Comparison of ENCODE assay signal across 23 cellular contexts in the genomic region with DNA sequence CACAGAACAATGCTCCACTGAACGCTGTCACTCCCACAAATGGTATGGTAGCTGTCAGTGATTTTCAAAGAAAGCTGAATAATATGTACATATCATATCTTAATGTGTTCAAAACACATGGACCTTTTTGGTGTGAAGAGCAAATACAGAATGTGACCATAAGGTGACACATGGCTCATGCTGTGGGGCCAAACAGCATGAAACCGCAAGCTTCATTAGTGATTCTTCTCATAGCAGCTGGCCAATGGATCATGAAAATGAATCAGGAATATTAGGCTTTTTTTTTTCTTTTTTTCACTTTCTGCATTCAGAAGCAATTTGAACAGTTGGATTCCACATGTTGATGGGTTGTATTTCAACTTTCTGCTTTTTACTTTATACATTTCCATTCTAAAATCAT. TPM values are rescaled to one million over a fixed set of nuclear protein-coding genes. Genes with fewer than 3 reads are reported as not detected.
"Had no signal": no experiment of that assay in that cellular context is flagged by ENCODE, and none has a peak within 500 bp of the region (broad histone marks: within the 10 kb centered on the region; RNA-seq: fewer than 3 reads in every experiment).

No MANE protein-coding gene starts in this region.

- H3K4me1 Mint-ChIP-seq: activated CD4-positive, alpha-beta T cell treated with anti-CD3 and anti-CD28 coated beads for 36 hours; brain; memory B cell; naive B cell; stimulated activated naive CD8-positive, alpha-beta T cell treated with anti-CD3 and anti-CD28 coated beads, Interleukin-15, amount 100 ng/mL, for 72 hours had no signal

- H3K4me1 ChIP-seq: psoas muscle, right lobe of liver, vagina had no signal

- H3K27me3 ChIP-seq: ovary, right lobe of liver, vagina had no signal

- H3K9me3 Mint-ChIP-seq: brain had no signal

- H3K4me3 ChIP-seq: coronary artery, ovary, psoas muscle, right lobe of liver, smooth muscle cell, vagina had no signal

- H3K27ac ChIP-seq: coronary artery, ovary, psoas muscle, right lobe of liver, vagina had no signal

- H3K36me3 Mint-ChIP-seq: activated CD4-positive, alpha-beta memory T cell treated with anti-CD3 and anti-CD28 coated beads for 36 hours; brain; memory B cell; naive B cell had no signal

- H3K9me3 ChIP-seq: ovary, psoas muscle, right lobe of liver, vagina had no signal

- ATAC-seq: activated CD4-positive, alpha-beta T cell treated with anti-CD3 and anti-CD28 coated beads for 36 hours; psoas muscle; right lobe of liver; stimulated activated naive CD8-positive, alpha-beta T cell treated with anti-CD3 and anti-CD28 coated beads, Interleukin-15, amount 100 ng/mL, for 72 hours had no signal

- H3K36me3 ChIP-seq: ovary, right lobe of liver, vagina had no signal

- H3K27ac Mint-ChIP-seq: activated CD4-positive, alpha-beta memory T cell treated with anti-CD3 and anti-CD28 coated beads for 36 hours; activated CD4-positive, alpha-beta T cell treated with anti-CD3 and anti-CD28 coated beads for 36 hours; activated naive CD4-positive, alpha-beta T cell treated with anti-CD3 and anti-CD28 coated beads for 36 hours; activated T-helper 2 cell treated with anti-CD3 and anti-CD28 coated beads, Interferon-gamma antibody, Interleukin-2, Interleukin-4, amounts not matched to agents 10 μg/mL and 5 μg/mL and 100 μg/mL, durations not matched to agents 14 hours and 24 hours and 36 hours; brain; memory B cell; naive B cell; stimulated activated naive CD8-positive, alpha-beta T cell treated with anti-CD3 and anti-CD28 coated beads, Interleukin-15, amount 100 ng/mL, for 72 hours; T-helper 2 cell treated with Interferon-gamma antibody and Interleukin-4, amounts not matched to agents 5 μg/mL and 100 μg/mL, for 36 hours had no signal

- DNase-seq: activated CD4-positive, alpha-beta memory T cell treated with anti-CD3 and anti-CD28 coated beads for 36 hours; activated CD4-positive, alpha-beta T cell treated with anti-CD3 and anti-CD28 coated beads for 36 hours; activated naive CD4-positive, alpha-beta T cell treated with anti-CD3 and anti-CD28 coated beads for 36 hours; activated T-cell treated with anti-CD3 and anti-CD28 coated beads, Interleukin-2, amount 50 U/mL, for 1 hour; central memory CD4-positive, alpha-beta T cell; foreskin melanocyte; naive B cell; ovary; psoas muscle; right lobe of liver; stimulated activated CD4-positive, alpha-beta T cell treated with anti-CD3 and anti-CD28 coated beads, Interleukin-4, amount 100 ng/mL, for 1 hour; stimulated activated naive CD8-positive, alpha-beta T cell treated with anti-CD3 and anti-CD28 coated beads, Interleukin-15, amount 100 ng/mL, for 72 hours; trophoblast cell had no signal

- H3K27me3 Mint-ChIP-seq: activated CD4-positive, alpha-beta memory T cell treated with anti-CD3 and anti-CD28 coated beads for 36 hours; activated CD4-positive, alpha-beta T cell treated with anti-CD3 and anti-CD28 coated beads for 36 hours; brain; memory B cell; naive B cell; stimulated activated naive CD8-positive, alpha-beta T cell treated with anti-CD3 and anti-CD28 coated beads, Interleukin-15, amount 100 ng/mL, for 72 hours had no signal

- H3K4me3 Mint-ChIP-seq: activated CD4-positive, alpha-beta memory T cell treated with anti-CD3 and anti-CD28 coated beads for 36 hours; activated CD4-positive, alpha-beta T cell treated with anti-CD3 and anti-CD28 coated beads for 36 hours; activated naive CD4-positive, alpha-beta T cell treated with anti-CD3 and anti-CD28 coated beads for 36 hours; brain; memory B cell; naive B cell; stimulated activated naive CD8-positive, alpha-beta T cell treated with anti-CD3 and anti-CD28 coated beads, Interleukin-15, amount 100 ng/mL, for 72 hours; T-helper 2 cell treated with Interferon-gamma antibody and Interleukin-4, amounts not matched to agents 5 μg/mL and 100 μg/mL, for 36 hours had no signal

RNA-seq across cellular contexts. Expression of gene CDH9, which starts 54.9 kb away (rescaled TPM):
- total RNA-seq: activated CD4-positive, alpha-beta memory T cell treated with anti-CD3 and anti-CD28 coated beads for 36 hours; activated CD4-positive, alpha-beta T cell treated with anti-CD3 and anti-CD28 coated beads for 36 hours; activated naive CD4-positive, alpha-beta T cell treated with anti-CD3 and anti-CD28 coated beads for 36 hours; activated T-helper 2 cell treated with anti-CD3 and anti-CD28 coated beads, Interferon-gamma antibody, Interleukin-2, Interleukin-4, amounts not matched to agents 10 μg/mL and 5 μg/mL and 100 μg/mL, durations not matched to agents 14 hours and 24 hours and 36 hours; epithelial cell of proximal tubule; fibroblast of lung; liver; ovary; psoas muscle; right lobe of liver; smooth muscle cell; vagina had no signal
- polyA plus RNA-seq: fibroblast of lung, liver, ovary, psoas muscle, smooth muscle cell had no signal
